ENCODE assay signal across 8 cellular contexts in the genomic region with DNA sequence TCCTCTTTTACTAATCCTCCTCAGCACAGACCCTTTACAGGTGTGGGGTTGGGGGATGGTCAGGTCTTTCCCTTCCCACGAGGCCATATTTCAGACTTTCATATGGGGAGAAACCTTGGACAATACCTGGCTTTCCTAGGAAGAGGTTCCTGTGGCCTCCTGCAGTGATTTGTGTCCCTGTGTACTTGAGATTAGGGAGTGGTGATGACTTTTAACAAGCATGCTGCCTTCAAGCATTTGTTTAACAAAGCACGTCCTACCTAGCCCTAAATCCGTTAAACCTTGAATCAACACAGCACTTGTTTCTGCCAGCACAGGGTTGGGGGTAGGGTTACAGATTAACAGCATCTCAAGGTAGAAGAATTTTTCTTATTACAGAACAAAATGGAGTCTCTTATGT. TPM values are rescaled to one million over a fixed set of nuclear protein-coding genes. Genes with fewer than 3 reads are reported as not detected.
"Had no signal": no experiment of that assay in that cellular context is flagged by ENCODE, and none has a peak within 500 bp of the region (broad histone marks: within the 10 kb centered on the region; RNA-seq: fewer than 3 reads in every experiment).

No MANE protein-coding gene starts in this region.

RNA-seq across cellular contexts. Expression of a gene that starts 6.1 kb away (rescaled TPM):
- total RNA-seq: activated CD8-positive, alpha-beta T cell treated with anti-CD3 and anti-CD28 coated beads for 36 hours; activated naive CD8-positive, alpha-beta T cell treated with anti-CD3 and anti-CD28 coated beads for 36 hours; activated T-cell treated with anti-CD3 and anti-CD28 coated beads, Interleukin-2, amount 50 U/mL, for 72 hours; activated T-helper 2 cell treated with anti-CD3 and anti-CD28 coated beads, Interferon-gamma antibody, Interleukin-2, Interleukin-4, amounts not matched to agents 10 μg/mL and 5 μg/mL and 100 μg/mL, durations not matched to agents 14 hours and 24 hours and 36 hours; Right ventricle myocardium inferior; T-cell had no signal
- polyA plus RNA-seq: adipose tissue, cardiac muscle cell had no signal
